20 cellular contexts compared by ENCODE assay signal in genomic region chr3:68089572-68089991, GRCh38.
A peak's percentile ranks its signal among the peaks of the same experiment; 100 is the strongest.
DNase-seq lines count a peak whose midpoint lies in the region; ATAC-seq and TF ChIP-seq lines count a peak whose summit lies in the region.
"Had no signal": no experiment of that assay in that cellular context is flagged by ENCODE, and none has a peak within 500 bp of the region (broad histone marks: within the 10 kb centered on the region; RNA-seq: fewer than 3 reads in every experiment).

No MANE protein-coding gene starts in this region.

- H4K20me1 ChIP-seq in smooth muscle cell (ENCODE audit: low read depth): no peaks in the 10 kb centered on the region

- no peak for ATAC-seq in activated CD8-positive, alpha-beta T cell treated with anti-CD3 and anti-CD28 coated beads, Interleukin-2, amount 10 ng/mL, durations not matched to agents 7 days and 5 days
- no peak for ATAC-seq in activated CD8-positive, alpha-beta T cell treated with anti-CD3 and anti-CD28 coated beads for 36 hours
- ATAC-seq in HG03175 (IDR thresholded peaks at IDR 0.05; ENCODE audit: unreplicated experiment): no peak
- ATAC-seq: K562, sciatic nerve had no signal

- TF ChIP-seq CTCF in activated CD8-positive, alpha-beta T cell treated with anti-CD3 and anti-CD28 coated beads for 36 hours (IDR thresholded peaks at IDR 0.05): no peak
- no peak for TF ChIP-seq CTCF in smooth muscle cell (IDR thresholded peaks at IDR 0.05; ENCODE audit: borderline replicate concordance, insufficient read depth, poor library complexity, severe bottlenecking)

- H3K27ac Mint-ChIP-seq in activated CD8-positive, alpha-beta T cell treated with anti-CD3 and anti-CD28 coated beads, Interleukin-2, amount 10 ng/mL, durations not matched to agents 7 days and 5 days: peak overlapping the region; percentile 44
- no peak overlapping the region for H3K27ac Mint-ChIP-seq in activated CD8-positive, alpha-beta T cell treated with anti-CD3 and anti-CD28 coated beads for 36 hours
- peak overlapping the region; percentile 37 for H3K27ac Mint-ChIP-seq in activated naive CD8-positive, alpha-beta T cell treated with anti-CD3 and anti-CD28 coated beads for 36 hours
- H3K27ac Mint-ChIP-seq: activated naive CD4-positive, alpha-beta T cell treated with anti-CD3 and anti-CD28 coated beads, Interleukin-2, amount 50 U/mL, for 24 hours; B cell; memory B cell; type B pancreatic cell had no signal

- H3K27me3 Mint-ChIP-seq in activated CD8-positive, alpha-beta T cell treated with anti-CD3 and anti-CD28 coated beads, Interleukin-2, amount 10 ng/mL, durations not matched to agents 7 days and 5 days (ENCODE audit: low read depth): no peaks in the 10 kb centered on the region
- H3K27me3 Mint-ChIP-seq in activated CD8-positive, alpha-beta T cell treated with anti-CD3 and anti-CD28 coated beads for 36 hours: peaks cover 2% of the 10 kb centered on the region
- H3K27me3 Mint-ChIP-seq in activated naive CD8-positive, alpha-beta T cell treated with anti-CD3 and anti-CD28 coated beads for 36 hours: no peaks in the 10 kb centered on the region
- H3K27me3 Mint-ChIP-seq: activated naive CD4-positive, alpha-beta T cell treated with anti-CD3 and anti-CD28 coated beads, Interleukin-2, amount 50 U/mL, for 24 hours; B cell; memory B cell; type B pancreatic cell had no signal

- intact Hi-C loops in activated CD8-positive, alpha-beta T cell treated with anti-CD3 and anti-CD28 coated beads for 36 hours (cut with micrococcal nuclease): no loop called here

- peaks cover 11% of the 10 kb centered on the region for H3K27me3 ChIP-seq in smooth muscle cell (ENCODE audit: low read depth)
- H3K27me3 ChIP-seq: colonic mucosa had no signal

- no peaks in the 10 kb centered on the region for H3K9me3 Mint-ChIP-seq in activated CD8-positive, alpha-beta T cell treated with anti-CD3 and anti-CD28 coated beads, Interleukin-2, amount 10 ng/mL, durations not matched to agents 7 days and 5 days (ENCODE audit: insufficient read depth)
- no peaks in the 10 kb centered on the region for H3K9me3 Mint-ChIP-seq in activated CD8-positive, alpha-beta T cell treated with anti-CD3 and anti-CD28 coated beads for 36 hours
- peaks cover 5% of the 10 kb centered on the region for H3K9me3 Mint-ChIP-seq in activated naive CD8-positive, alpha-beta T cell treated with anti-CD3 and anti-CD28 coated beads for 36 hours
- H3K9me3 Mint-ChIP-seq: memory B cell, type B pancreatic cell had no signal

- peaks cover 6% of the 10 kb centered on the region for H3K36me3 Mint-ChIP-seq in activated CD8-positive, alpha-beta T cell treated with anti-CD3 and anti-CD28 coated beads, Interleukin-2, amount 10 ng/mL, durations not matched to agents 7 days and 5 days (ENCODE audit: low read depth)
- no peaks in the 10 kb centered on the region for H3K36me3 Mint-ChIP-seq in activated CD8-positive, alpha-beta T cell treated with anti-CD3 and anti-CD28 coated beads for 36 hours (ENCODE audit: low read depth)
- H3K36me3 Mint-ChIP-seq in activated naive CD8-positive, alpha-beta T cell treated with anti-CD3 and anti-CD28 coated beads for 36 hours: peaks cover 9% of the 10 kb centered on the region
- H3K36me3 Mint-ChIP-seq: memory B cell, type B pancreatic cell had no signal

- WGBS in smooth muscle cell (ENCODE audit: low lambda C conversion rate): 34% methylated on average over 3 of the region's 3 CpGs

- peak overlapping the region; percentile 35 for H3K27ac ChIP-seq in smooth muscle cell (ENCODE audit: low read depth)
- H3K27ac ChIP-seq: colonic mucosa had no signal

- H3K4me1 Mint-ChIP-seq in activated CD8-positive, alpha-beta T cell treated with anti-CD3 and anti-CD28 coated beads, Interleukin-2, amount 10 ng/mL, durations not matched to agents 7 days and 5 days (ENCODE audit: low read depth): peaks cover 48% of the 10 kb centered on the region
- peaks cover 62% of the 10 kb centered on the region for H3K4me1 Mint-ChIP-seq in activated CD8-positive, alpha-beta T cell treated with anti-CD3 and anti-CD28 coated beads for 36 hours (ENCODE audit: low read depth)
- peaks cover 67% of the 10 kb centered on the region for H3K4me1 Mint-ChIP-seq in activated naive CD8-positive, alpha-beta T cell treated with anti-CD3 and anti-CD28 coated beads for 36 hours
- H3K4me1 Mint-ChIP-seq: B cell, memory B cell had no signal

- H3K4me3 ChIP-seq in smooth muscle cell: no peak overlapping the region
- H3K4me3 ChIP-seq: colonic mucosa, K562 had no signal

- H3K4me3 Mint-ChIP-seq in activated CD8-positive, alpha-beta T cell treated with anti-CD3 and anti-CD28 coated beads, Interleukin-2, amount 10 ng/mL, durations not matched to agents 7 days and 5 days: no peak overlapping the region
- H3K4me3 Mint-ChIP-seq in activated CD8-positive, alpha-beta T cell treated with anti-CD3 and anti-CD28 coated beads for 36 hours: no peak overlapping the region
- no peak overlapping the region for H3K4me3 Mint-ChIP-seq in activated naive CD8-positive, alpha-beta T cell treated with anti-CD3 and anti-CD28 coated beads for 36 hours
- H3K4me3 Mint-ChIP-seq: activated naive CD4-positive, alpha-beta T cell treated with anti-CD3 and anti-CD28 coated beads, Interleukin-2, amount 50 U/mL, for 24 hours; B cell; memory B cell; type B pancreatic cell had no signal

- no peak overlapping the region for H3K9ac ChIP-seq in smooth muscle cell (ENCODE audit: low read depth)

- no peaks in the 10 kb centered on the region for H3K36me3 ChIP-seq in smooth muscle cell (ENCODE audit: low read depth)
- H3K36me3 ChIP-seq: colonic mucosa had no signal

- DNase-seq in activated CD8-positive, alpha-beta T cell treated with anti-CD3 and anti-CD28 coated beads, Interleukin-2, amount 10 ng/mL, durations not matched to agents 7 days and 5 days: no peak
- DNase-seq in activated CD8-positive, alpha-beta T cell treated with anti-CD3 and anti-CD28 coated beads for 36 hours: no peak
- no peak for DNase-seq in activated naive CD8-positive, alpha-beta T cell treated with anti-CD3 and anti-CD28 coated beads for 36 hours
- DNase-seq in iris pigment epithelial cell (ENCODE audit: low read depth) (peak; percentile 6), smooth muscle cell (lab: John Stamatoyannopoulos, UW; ENCODE audit: unreplicated experiment) (no peak), T-helper 9 cell (no peak), HUDEP-2 (lab: John Stamatoyannopoulos, UW; ENCODE audit: unreplicated experiment in 76 of 76) (no peak)
- DNase-seq: activated CD8-positive, alpha-beta memory T cell treated with anti-CD3 and anti-CD28 coated beads for 24 hours; activated T-cell treated with anti-CD3 and anti-CD28 coated beads, Interleukin-2, amount 50 U/mL, for 48 hours; colonic mucosa; GOT3; NCI-H1436; NCI-H2171 treated with DMSO at 0.1 percent for 48 hours had no signal

- CTCF ChIA-PET in activated CD8-positive, alpha-beta T cell treated with anti-CD3 and anti-CD28 coated beads, Interleukin-2, amount 10 ng/mL, durations not matched to agents 7 days and 5 days (lab: Charles Lee): no interaction called here
- CTCF ChIA-PET in activated CD8-positive, alpha-beta T cell treated with anti-CD3 and anti-CD28 coated beads for 36 hours (lab: Charles Lee): interaction anchor here (2.5 kb wide), 1 partner anchor 32 kb away, joined by 6 read pairs; no protein-coding TSS in a partner anchor

- no peaks in the 10 kb centered on the region for H3K9me3 ChIP-seq in smooth muscle cell (replicated peaks; ENCODE audit: low read depth)
- H3K9me3 ChIP-seq: colonic mucosa had no signal

- peaks cover 6% of the 10 kb centered on the region for H3K4me1 ChIP-seq in smooth muscle cell (ENCODE audit: low read depth)
- H3K4me1 ChIP-seq: colonic mucosa had no signal

- no peak overlapping the region for H2AFZ ChIP-seq in smooth muscle cell (ENCODE audit: low read depth)

- H3K79me2 ChIP-seq in smooth muscle cell (ENCODE audit: low read depth): no peaks in the 10 kb centered on the region

- POLR2A ChIA-PET in activated CD8-positive, alpha-beta T cell treated with anti-CD3 and anti-CD28 coated beads, Interleukin-2, amount 10 ng/mL, durations not matched to agents 7 days and 5 days (lab: Charles Lee): interaction anchor here (0.5 to 0.6 kb wide), 2 partner anchors 28 to 1930 kb away, joined by 3 read pairs; no protein-coding TSS in a partner anchor
- POLR2A ChIA-PET in activated CD8-positive, alpha-beta T cell treated with anti-CD3 and anti-CD28 coated beads for 36 hours (lab: Charles Lee): no interaction called here

- H3K4me2 ChIP-seq in smooth muscle cell: peak overlapping the region; percentile 27

- H3F3A ChIP-seq in smooth muscle cell (ENCODE audit: low read depth): no peaks in the 10 kb centered on the region
